Comparison of ENCODE assay signal across 17 cellular contexts in genomic region chr5:122064992-122065391, GRCh38. TPM values are rescaled to one million over a fixed set of nuclear protein-coding genes. Genes with fewer than 3 reads are reported as not detected.
A peak's percentile ranks its signal among the peaks of the same experiment; 100 is the strongest.
DNase-seq lines count a peak whose midpoint lies in the region; ATAC-seq, FAIRE-seq and TF ChIP-seq lines count a peak whose summit lies in the region.
"Had no signal": no experiment of that assay in that cellular context is flagged by ENCODE, and none has a peak within 500 bp of the region (broad histone marks: within the 10 kb centered on the region; RNA-seq: fewer than 3 reads in every experiment).

No MANE protein-coding gene starts in this region.

- H3K27me3 Mint-ChIP-seq in HFFc6 (ENCODE audit: insufficient read depth) (peaks cover 2% of the 10 kb centered on the region; the same call in 1 of the 2 replicates), T-helper 17 cell (no peaks in the 10 kb centered on the region)
- H3K27me3 Mint-ChIP-seq: CD4-positive, alpha-beta memory T cell had no signal

- H3K4me2 ChIP-seq in HepG2 (ENCODE audit: low read depth, low read length) (no peak overlapping the region), smooth muscle cell (no peak overlapping the region)

- H3K27ac Mint-ChIP-seq in HFFc6 (0 out of 2 replicates have a peak overlapping the region, but pooled peaks have one; percentile 6), T-helper 17 cell (no peak overlapping the region)
- H3K27ac Mint-ChIP-seq: CD4-positive, alpha-beta memory T cell had no signal

- H3K4me3 Mint-ChIP-seq in HFFc6: no peak overlapping the region
- H3K4me3 Mint-ChIP-seq in T-helper 17 cell: no peak overlapping the region
- H3K4me3 Mint-ChIP-seq: CD4-positive, alpha-beta memory T cell had no signal

- H4K20me1 ChIP-seq in HepG2 (ENCODE audit: insufficient read depth, low read length) (no peaks in the 10 kb centered on the region), smooth muscle cell (ENCODE audit: low read depth) (peaks cover 37% of the 10 kb centered on the region)

- H3F3A ChIP-seq in smooth muscle cell (ENCODE audit: low read depth): peaks cover 5% of the 10 kb centered on the region

- TF ChIP-seq EP300 in HepG2 (IDR thresholded peaks at IDR 0.05; ENCODE audit: low read depth in 2 of 2, low read length in 2 of 2) (no peak), HepG2 (CRISPR knock-in tag; IDR thresholded peaks at IDR 0.05; ENCODE audit: borderline replicate concordance) (no peak)

- DNase-seq in HepG2 (ENCODE audit: low spot score): no peak
- DNase-seq in right lobe of liver: no peak
- DNase-seq in HFFc6: no peak
- peak; percentile 5 for DNase-seq in brain microvascular endothelial cell
- DNase-seq in smooth muscle cell (lab: John Stamatoyannopoulos, UW; ENCODE audit: unreplicated experiment): no peak
- no peak for DNase-seq in NCI-H2107 (lab: John Stamatoyannopoulos, UW)
- DNase-seq in gastrocnemius medialis: no peak
- DNase-seq in T-helper 17 cell: no peak
- DNase-seq: BE2C; CD4-positive, alpha-beta memory T cell; COR-L47; DMS153; DMS79 treated with DMSO at 0.1 percent for 48 hours had no signal

- H3K9ac ChIP-seq in HepG2 (ENCODE audit: insufficient read depth, low read depth, low read length): no peak overlapping the region
- no peak overlapping the region for H3K9ac ChIP-seq in smooth muscle cell (ENCODE audit: low read depth)

- 100% methylated on average over 3 of the region's 3 CpGs for WGBS in HepG2 (ENCODE audit: low lambda C conversion rate)
- 100% methylated on average over 3 of the region's 3 CpGs for WGBS in right lobe of liver (ENCODE audit: insufficient coverage, low coverage, low lambda C conversion rate, missing lambda C conversion rate)
- WGBS in smooth muscle cell (ENCODE audit: low lambda C conversion rate): 96% methylated on average over 3 of the region's 3 CpGs

- CTCF ChIA-PET in HepG2 (lab: Yijun Ruan, JAX; ENCODE audit: low intra/inter-chr PET ratio, low total read pairs): no interaction called here

- no peaks in the 10 kb centered on the region for H3K9me3 Mint-ChIP-seq in HFFc6
- H3K9me3 Mint-ChIP-seq: CD4-positive, alpha-beta memory T cell had no signal

- no TSS peak for BruUV-seq in HepG2 (replicated peaks; lab: Mats Ljungman, UMichigan)

- FAIRE-seq in HepG2 (lab: Jason Lieb, UNC): no peak
- FAIRE-seq: D721Med, H54 had no signal

- H3K79me2 ChIP-seq in HepG2 (ENCODE audit: insufficient read depth, low read length) (no peaks in the 10 kb centered on the region), smooth muscle cell (ENCODE audit: low read depth) (peaks cover 3% of the 10 kb centered on the region)

- H3K36me3 Mint-ChIP-seq in HFFc6 (ENCODE audit: low read depth): peaks cover 41% of the 10 kb centered on the region
- H3K36me3 Mint-ChIP-seq in T-helper 17 cell (ENCODE audit: low read depth): peaks cover 3% of the 10 kb centered on the region
- H3K36me3 Mint-ChIP-seq: CD4-positive, alpha-beta memory T cell had no signal

- POLR2A ChIA-PET in HepG2 (lab: Yijun Ruan, JAX): no interaction called here

- TF ChIP-seq RAD21 in HepG2 (CRISPR knock-in tag; IDR thresholded peaks at IDR 0.05): no peak

- no peak overlapping the region for H3K27ac ChIP-seq in HepG2 (ENCODE audit: extremely low read length, insufficient read depth, low read length)
- no peak overlapping the region for H3K27ac ChIP-seq in right lobe of liver
- no peak overlapping the region for H3K27ac ChIP-seq in brain microvascular endothelial cell
- peak overlapping the region; percentile 77 for H3K27ac ChIP-seq in smooth muscle cell (ENCODE audit: low read depth)
- H3K27ac ChIP-seq in gastrocnemius medialis: no peak overlapping the region
- H3K27ac ChIP-seq: C4-2B had no signal

- H3K36me3 ChIP-seq in HepG2 (replicated peaks in 1 of 2; ENCODE audit: control insufficient read depth in 1 of 2, insufficient read depth in 2 of 2, low read length in 2 of 2) (peaks cover 0 to 30% of the 10 kb centered on the region in 2 experiments; a peak in 3 of 5 replicates), right lobe of liver (no peaks in the 10 kb centered on the region), brain microvascular endothelial cell (replicated peaks) (peaks cover 49% of the 10 kb centered on the region), smooth muscle cell (ENCODE audit: low read depth) (peaks cover 25% of the 10 kb centered on the region), gastrocnemius medialis (no peaks in the 10 kb centered on the region)
- H3K36me3 ChIP-seq: BE2C had no signal

- no peaks in the 10 kb centered on the region for H3K27me3 ChIP-seq in HepG2 (ENCODE audit: control insufficient read depth in 1 of 2, insufficient read depth in 2 of 2, low read length in 2 of 2)
- H3K27me3 ChIP-seq in right lobe of liver: no peaks in the 10 kb centered on the region
- H3K27me3 ChIP-seq in brain microvascular endothelial cell (replicated peaks): no peaks in the 10 kb centered on the region
- H3K27me3 ChIP-seq in smooth muscle cell (ENCODE audit: low read depth): no peaks in the 10 kb centered on the region
- H3K27me3 ChIP-seq in gastrocnemius medialis: no peaks in the 10 kb centered on the region
- H3K27me3 ChIP-seq: BE2C had no signal

- intact Hi-C loops in HepG2 (cut with micrococcal nuclease; ENCODE audit: unreplicated experiment): no loop called here
- intact Hi-C loops in right lobe of liver (cut with DNase I): no loop called here
- intact Hi-C loops in gastrocnemius medialis (cut with DNase I; ENCODE audit: low total_unique reads): loop anchor here (5.0 kb wide), 1 partner anchor 398 kb away; no protein-coding TSS in a partner anchor

- TF ChIP-seq CTCF in HepG2 (CRISPR knock-in tag; IDR thresholded peaks at IDR 0.05) (no peak), right lobe of liver (IDR thresholded peaks at IDR 0.05) (no peak), HFFc6 (IDR thresholded peaks at IDR 0.05) (no peak; the same call in 1 of the 2 replicates), brain microvascular endothelial cell (IDR thresholded peaks at IDR 0.05; ENCODE audit: low read depth, low read length, missing control alignments) (no peak), smooth muscle cell (IDR thresholded peaks at IDR 0.05; ENCODE audit: borderline replicate concordance, insufficient read depth, poor library complexity, severe bottlenecking) (no peak), gastrocnemius medialis (IDR thresholded peaks at IDR 0.05 in 4 of 5, conservative IDR thresholded peaks at IDR 0.05 in 1 of 5) (no peak)

- H3K4me3 ChIP-seq in HepG2 (replicated peaks in 1 of 3; ENCODE audit: insufficient read depth in 1 of 3, low read depth in 2 of 3, low read length in 3 of 3): no peak overlapping the region
- H3K4me3 ChIP-seq in right lobe of liver: no peak overlapping the region
- H3K4me3 ChIP-seq in brain microvascular endothelial cell (ENCODE audit: low read depth, low read length): no peak overlapping the region
- no peak overlapping the region for H3K4me3 ChIP-seq in smooth muscle cell
- no peak overlapping the region for H3K4me3 ChIP-seq in gastrocnemius medialis

- H2AFZ ChIP-seq in HepG2 (ENCODE audit: low read length): no peak overlapping the region
- H2AFZ ChIP-seq in smooth muscle cell (ENCODE audit: low read depth): no peak overlapping the region

- in situ Hi-C loops in HepG2 (cut with HindIII; ENCODE audit: extremely low pct_ligation_motif_present, low pct_unique_long_range_greater_than_20kb): no loop called here
- in situ Hi-C loops in brain microvascular endothelial cell (cut with HindIII; ENCODE audit: low pct_ligation_motif_present, low sequenced_read_pairs): no loop called here
- in situ Hi-C loops in gastrocnemius medialis (cut with MboI; ENCODE audit: low sequenced_read_pairs in 4 of 4): no loop called here

- H3K4me1 ChIP-seq in HepG2 (ENCODE audit: insufficient read depth, low read length) (no peaks in the 10 kb centered on the region), right lobe of liver (no peaks in the 10 kb centered on the region), smooth muscle cell (ENCODE audit: low read depth) (peaks cover 19% of the 10 kb centered on the region), gastrocnemius medialis (no peaks in the 10 kb centered on the region)
- H3K4me1 ChIP-seq: BE2C had no signal

- H3K9me3 ChIP-seq in HepG2 (ENCODE audit: low read length) (no peaks in the 10 kb centered on the region), right lobe of liver (no peaks in the 10 kb centered on the region), smooth muscle cell (replicated peaks; ENCODE audit: low read depth) (no peaks in the 10 kb centered on the region), gastrocnemius medialis (no peaks in the 10 kb centered on the region), T-helper 17 cell (ENCODE audit: control insufficient read depth, low read length, poor library complexity, severe bottlenecking) (no peaks in the 10 kb centered on the region)
- H3K9me3 ChIP-seq: BE2C had no signal

- TF ChIP-seq POLR2A in HepG2 (IDR thresholded peaks at IDR 0.05; ENCODE audit: insufficient read depth in 1 of 2, low read depth in 2 of 2, low read length in 2 of 2): peak in 1 of 2 experiments; percentile 21; a peak in 1 of 4 replicates
- no peak for TF ChIP-seq POLR2A in right lobe of liver (IDR thresholded peaks at IDR 0.05)
- TF ChIP-seq POLR2A in gastrocnemius medialis (IDR thresholded peaks at IDR 0.05): no peak

- peak; percentile 61 for ATAC-seq in HepG2
- ATAC-seq in right lobe of liver: no peak
- no peak for ATAC-seq in gastrocnemius medialis
- ATAC-seq in T-helper 17 cell: no peak
- ATAC-seq: HCT116 had no signal

- H3K4me1 Mint-ChIP-seq in HFFc6 (ENCODE audit: low read depth): peaks cover 79% of the 10 kb centered on the region
- no peaks in the 10 kb centered on the region for H3K4me1 Mint-ChIP-seq in T-helper 17 cell
- H3K4me1 Mint-ChIP-seq: CD4-positive, alpha-beta memory T cell had no signal

RNA-seq across cellular contexts. Expression of gene LOX, which starts 13.1 kb away (rescaled TPM):
- total RNA-seq in HepG2 (2016; rRNA removed; fragmentation: Illumina TruSeq; extraction: Trizol) (0.65 and 0.73 TPM in 2 replicates), right lobe of liver (10 to 100 TPM in 1 of 6 experiments, 1 to 10 TPM in 4, under 1 TPM in 1; 0.97 to 11.8 (median 2.2) TPM), smooth muscle cell (632 and 642 TPM in 2 replicates), gastrocnemius medialis (1 to 10 TPM; 1.1 to 7.6 (median 2.3) TPM), T-helper 17 cell (under 1 TPM in 1 of 2 donors, not detected in 1; 0.65 TPM)
- 0.18 TPM in 1 of 2 replicates, not detected in the other for total RNA-seq in HepG2 (2016; cell fraction: cytosol; rRNA removed; fragmentation: Illumina TruSeq; extraction: Trizol; ENCODE audit: low read depth)
- 0.56 and 1.4 TPM in 2 replicates for total RNA-seq in HepG2 (2016; cell fraction: insoluble cytoplasmic fraction; rRNA removed; fragmentation: Illumina TruSeq; extraction: Trizol)
- 0.62 TPM in 2 replicates for total RNA-seq in HepG2 (2016; cell fraction: membrane; rRNA removed; fragmentation: Illumina TruSeq; extraction: Trizol)
- total RNA-seq in HepG2 (2016; cell fraction: nucleus; rRNA removed; fragmentation: Illumina TruSeq; extraction: Trizol): 1.4 and 1.6 TPM in 2 replicates
- polyA plus RNA-seq in HepG2 (2011; rRNA removed) (165 and 173 TPM in 2 replicates), smooth muscle cell (756 and 808 TPM in 2 replicates)
- 185 and 225 TPM in 2 replicates for polyA plus RNA-seq in HepG2 (2011; cell fraction: cytosol; rRNA removed)
- 99.6 and 118 TPM in 2 replicates for polyA plus RNA-seq in HepG2 (2011; cell fraction: nucleus; rRNA removed)
- 60.5 and 125 TPM in 2 replicates for polyA plus RNA-seq in HepG2 (2012)
- 0.25 and 0.35 TPM in 2 replicates for polyA plus RNA-seq in HepG2 (2016; cell fraction: cytosol; fragmentation: Illumina TruSeq; extraction: Trizol; ENCODE audit: low read depth)
- 1.5 TPM in 2 replicates for polyA plus RNA-seq in HepG2 (2016; cell fraction: insoluble cytoplasmic fraction; fragmentation: Illumina TruSeq; extraction: Trizol; ENCODE audit: low read depth)
- 0.43 and 0.55 TPM in 2 replicates for polyA plus RNA-seq in HepG2 (2016; cell fraction: membrane; fragmentation: Illumina TruSeq; extraction: Trizol; ENCODE audit: low read depth)
- 3.5 and 4.1 TPM in 2 replicates for polyA plus RNA-seq in HepG2 (2016; cell fraction: nucleus; fragmentation: Illumina TruSeq; extraction: Trizol; ENCODE audit: insufficient read depth, low read depth)
- 22.4 and 399 TPM in 2 replicates for polyA minus RNA-seq in HepG2 (2011; rRNA and poly(A)+ RNA removed; ENCODE audit: low replicate concordance)
- polyA minus RNA-seq in HepG2 (2011; cell fraction: cytosol; rRNA and poly(A)+ RNA removed): 255 and 278 TPM in 2 replicates
- polyA minus RNA-seq in HepG2 (2011; cell fraction: nucleus; rRNA and poly(A)+ RNA removed): 71.3 and 87.9 TPM in 2 replicates
- total RNA-seq in HFFc6 (2021; fragmentation: NEBNext Ultra II Directional; extraction: Animal tissue kit (Norgen Biotek cat#: 25700)): 1,000 to 10,000 TPM in 3 of 6 experiments, 100 to 1,000 TPM in 3; 890 to 1,151 (median 989) TPM
- total RNA-seq: CD4-positive, alpha-beta memory T cell had no signal

Comparison
In these comparisons a context has a peak if more than half of its experiments do, and no peak if none do; other contexts are left out.
1. RNA of gene LOX, which starts 13.1 kb away (total RNA-seq): 890 to 1,151 TPM in HFFc6 and 632 to 642 TPM in smooth muscle cell; 1.1 to 7.6 TPM in gastrocnemius medialis, 0.97 to 11.8 TPM in right lobe of liver, 0.18 to 1.6 TPM in HepG2 and 0.65 TPM in T-helper 17 cell; every median in the first group is over 10 times any median in the second.